Comparison of ENCODE assay signal across 15 cellular contexts in genomic region chr3:147305533-147306241, GRCh38.
"Had no signal": no experiment of that assay in that cellular context is flagged by ENCODE, and none has a peak within 500 bp of the region (broad histone marks: within the 10 kb centered on the region; RNA-seq: fewer than 3 reads in every experiment).

No MANE protein-coding gene starts in this region.

- H3K27ac ChIP-seq: heart right ventricle, left ventricle myocardium inferior, neural progenitor cell, parathyroid adenoma, skin epidermis, thyroid gland, uterus had no signal

- H3K4me1 Mint-ChIP-seq: activated naive CD4-positive, alpha-beta T cell treated with anti-CD3 and anti-CD28 coated beads, Interleukin-2, amount 50 U/mL, for 24 hours; T-helper 17 cell had no signal

- H3K9me3 ChIP-seq: left ventricle myocardium inferior, thyroid gland, uterus had no signal

- H3K4me2 ChIP-seq: neural progenitor cell had no signal

- H3K36me3 Mint-ChIP-seq: activated naive CD4-positive, alpha-beta T cell treated with anti-CD3 and anti-CD28 coated beads, Interleukin-2, amount 50 U/mL, for 24 hours had no signal

- H3K79me2 ChIP-seq: parathyroid adenoma had no signal

- H3K27ac Mint-ChIP-seq: activated naive CD4-positive, alpha-beta T cell treated with anti-CD3 and anti-CD28 coated beads, Interleukin-2, amount 50 U/mL, for 24 hours; activated T-helper 2 cell treated with anti-CD3 and anti-CD28 coated beads, Interferon-gamma antibody, Interleukin-2, Interleukin-4, amounts not matched to agents 10 μg/mL and 5 μg/mL and 100 μg/mL, durations not matched to agents 14 hours and 24 hours and 36 hours; T-helper 17 cell had no signal

- H3K9ac ChIP-seq: neural progenitor cell, parathyroid adenoma had no signal

- ATAC-seq: heart right ventricle, T-helper 17 cell had no signal

- DNase-seq: activated CD4-positive, alpha-beta T cell treated with anti-CD3 and anti-CD28 coated beads, Interleukin-2, amount 50 U/mL, for 1 hour; activated CD4-positive, CD25-positive, alpha-beta regulatory T cell; amniotic stem cell; cerebellar nuclear complex; dermis blood vessel endothelial cell; heart right ventricle; left ventricle myocardium inferior; T-helper 17 cell; thyroid gland; uterus had no signal

- H3K4me3 Mint-ChIP-seq: activated naive CD4-positive, alpha-beta T cell treated with anti-CD3 and anti-CD28 coated beads, Interleukin-2, amount 50 U/mL, for 24 hours; neural progenitor cell; T-helper 17 cell had no signal

- H3K27me3 ChIP-seq: heart right ventricle, neural progenitor cell, thyroid gland, uterus had no signal

- H2AFZ ChIP-seq: neural progenitor cell, parathyroid adenoma had no signal

- H3K9me3 Mint-ChIP-seq: activated naive CD4-positive, alpha-beta T cell treated with anti-CD3 and anti-CD28 coated beads, Interleukin-2, amount 50 U/mL, for 24 hours; activated T-helper 2 cell treated with anti-CD3 and anti-CD28 coated beads, Interferon-gamma antibody, Interleukin-2, Interleukin-4, amounts not matched to agents 10 μg/mL and 5 μg/mL and 100 μg/mL, durations not matched to agents 14 hours and 24 hours and 36 hours had no signal

- H3K27me3 Mint-ChIP-seq: activated naive CD4-positive, alpha-beta T cell treated with anti-CD3 and anti-CD28 coated beads, Interleukin-2, amount 50 U/mL, for 24 hours; T-helper 17 cell had no signal

- H3K4me1 ChIP-seq: heart right ventricle, left ventricle myocardium inferior, neural progenitor cell, parathyroid adenoma, thyroid gland, uterus had no signal

- H3K36me3 ChIP-seq: heart right ventricle, left ventricle myocardium inferior, neural progenitor cell, thyroid gland, uterus had no signal

- H3K4me3 ChIP-seq: heart right ventricle, left ventricle myocardium inferior, neural progenitor cell, skin epidermis, thyroid gland, uterus had no signal
